In genomic region chr7:134394046-134394445, GRCh38 we compare ENCODE assay signal across 20 cellular contexts.
"Had no signal": no experiment of that assay in that cellular context is flagged by ENCODE, and none has a peak within 500 bp of the region (broad histone marks: within the 10 kb centered on the region; RNA-seq: fewer than 3 reads in every experiment).

No MANE protein-coding gene starts in this region.

- H3K27ac Mint-ChIP-seq: endodermal cell; natural killer cell; stimulated activated effector memory CD8-positive, alpha-beta T cell treated with anti-CD3 and anti-CD28 coated beads, Interleukin-12 subunit alpha, Interleukin-12 subunit beta, amount 100 ng/mL, for 72 hours had no signal

- ATAC-seq: foreskin keratinocyte; left cardiac atrium; left ventricle myocardium superior; natural killer cell; right cardiac atrium; stimulated activated effector memory CD8-positive, alpha-beta T cell treated with anti-CD3 and anti-CD28 coated beads, Interleukin-12 subunit alpha, Interleukin-12 subunit beta, amount 100 ng/mL, for 72 hours; stimulated activated naive CD8-positive, alpha-beta T cell treated with anti-CD3 and anti-CD28 coated beads, Interleukin-15, Interleukin-2, amounts not matched to agents 100 U/mL and 50 U/mL, for 24 hours had no signal

- FAIRE-seq: endothelial cell of umbilical vein, kidney had no signal

- H3K4me1 Mint-ChIP-seq: endodermal cell; natural killer cell; stimulated activated effector memory CD8-positive, alpha-beta T cell treated with anti-CD3 and anti-CD28 coated beads, Interleukin-12 subunit alpha, Interleukin-12 subunit beta, amount 100 ng/mL, for 72 hours had no signal

- H3K4me3 Mint-ChIP-seq: endodermal cell; natural killer cell; neural crest cell; stimulated activated effector memory CD8-positive, alpha-beta T cell treated with anti-CD3 and anti-CD28 coated beads, Interleukin-12 subunit alpha, Interleukin-12 subunit beta, amount 100 ng/mL, for 72 hours had no signal

- H3K36me3 Mint-ChIP-seq: natural killer cell; stimulated activated effector memory CD8-positive, alpha-beta T cell treated with anti-CD3 and anti-CD28 coated beads, Interleukin-12 subunit alpha, Interleukin-12 subunit beta, amount 100 ng/mL, for 72 hours had no signal

- H3K9me3 Mint-ChIP-seq: endodermal cell; natural killer cell; stimulated activated effector memory CD8-positive, alpha-beta T cell treated with anti-CD3 and anti-CD28 coated beads, Interleukin-12 subunit alpha, Interleukin-12 subunit beta, amount 100 ng/mL, for 72 hours had no signal

- DNase-seq: effector CD4-positive, alpha-beta T cell; endodermal cell; erythroblast; kidney; left cardiac atrium; left ventricle myocardium superior; mesendoderm; natural killer cell; nucleus accumbens; ovary; right cardiac atrium; stimulated activated CD4-positive, alpha-beta T cell treated with anti-CD3 and anti-CD28 coated beads, Interleukin-2, amount 100 ng/mL, for 48 hours; stimulated activated CD8-positive, alpha-beta memory T cell treated with anti-CD3 and anti-CD28 coated beads, Interleukin-4, amount 100 ng/mL, for 48 hours; stimulated activated naive CD8-positive, alpha-beta T cell treated with anti-CD3 and anti-CD28 coated beads, Interleukin-15, Interleukin-2, amounts not matched to agents 100 U/mL and 50 U/mL, for 24 hours; tibial artery; upper lobe of left lung had no signal
